ENCODE assay signal across 9 cellular contexts in the genomic region with DNA sequence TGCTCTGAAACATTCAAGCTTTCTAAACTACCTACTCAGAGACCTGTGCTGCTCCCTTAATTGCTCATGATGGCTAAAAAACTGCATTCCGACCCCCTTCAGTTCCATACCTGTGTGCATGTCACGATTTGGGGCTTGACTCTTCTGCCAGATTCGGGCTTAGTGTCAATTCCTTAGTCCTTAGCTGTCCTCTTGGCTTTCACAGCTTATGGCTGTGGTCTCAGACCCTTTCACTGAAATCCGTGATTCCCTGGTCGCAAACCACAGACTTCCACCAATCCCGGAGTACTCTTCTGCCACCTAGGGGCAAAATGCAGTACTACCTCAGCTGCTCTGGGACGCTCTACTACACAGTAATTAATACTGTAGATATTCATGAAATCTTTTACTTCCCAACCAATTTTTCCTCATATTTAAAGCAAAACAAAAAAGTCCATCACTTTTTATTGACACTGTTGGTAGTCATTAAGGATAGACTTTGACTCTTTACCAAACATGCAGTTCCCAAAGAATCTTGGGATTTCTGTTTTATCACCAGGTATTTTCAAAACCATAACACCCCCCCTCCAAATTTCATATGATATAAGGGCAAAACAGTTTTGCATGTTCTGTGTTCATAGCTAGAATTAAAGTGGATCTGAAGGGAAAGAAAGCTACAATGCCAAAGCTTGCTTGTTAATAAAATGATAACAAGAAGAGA.
DNase-seq lines count a peak whose midpoint lies in the region; ATAC-seq, FAIRE-seq and TF ChIP-seq lines count a peak whose summit lies in the region.
"Had no signal": no experiment of that assay in that cellular context is flagged by ENCODE, and none has a peak within 500 bp of the region (broad histone marks: within the 10 kb centered on the region; RNA-seq: fewer than 3 reads in every experiment).

No MANE protein-coding gene starts in this region.

- no peaks in the 10 kb centered on the region for H3K4me1 Mint-ChIP-seq in activated CD4-positive, alpha-beta T cell treated with anti-CD3 and anti-CD28 coated beads, Interleukin-2, amount 10 ng/mL, durations not matched to agents 7 days and 5 days
- H3K4me1 Mint-ChIP-seq: T-cell had no signal

- 12 to 60% methylated on average over 1 to 7 of the region's 7 CpGs for WGBS in transverse colon (ENCODE audit: low coverage in 1 of 2), 2 donors

- H3K9me3 ChIP-seq in mucosa of descending colon (no peaks in the 10 kb centered on the region), transverse colon (no peaks in the 10 kb centered on the region)

- DNase-seq in AG08395 (ENCODE audit: low spot score) (peak; percentile 32), GM12891 (ENCODE audit: insufficient read length, low spot score) (no peak), NCI-H187 (lab: John Stamatoyannopoulos, UW) (peak; percentile 6 to 16), mucosa of descending colon (peak in 2 of 3 donors; percentile 27 to 81), transverse colon (peak; percentile 57)
- DNase-seq in activated CD4-positive, alpha-beta T cell treated with anti-CD3 and anti-CD28 coated beads, Interleukin-2, amount 10 ng/mL, durations not matched to agents 7 days and 5 days: peak; percentile 21

- POLR2A ChIA-PET in activated CD4-positive, alpha-beta T cell treated with anti-CD3 and anti-CD28 coated beads, Interleukin-2, amount 10 ng/mL, durations not matched to agents 7 days and 5 days (lab: Charles Lee): no interaction called here

- H3K9me3 Mint-ChIP-seq in activated CD4-positive, alpha-beta T cell treated with anti-CD3 and anti-CD28 coated beads, Interleukin-2, amount 10 ng/mL, durations not matched to agents 7 days and 5 days: no peaks in the 10 kb centered on the region
- H3K9me3 Mint-ChIP-seq: T-cell had no signal

- H3K27ac Mint-ChIP-seq in activated CD4-positive, alpha-beta T cell treated with anti-CD3 and anti-CD28 coated beads, Interleukin-2, amount 10 ng/mL, durations not matched to agents 7 days and 5 days: no peak overlapping the region
- H3K27ac Mint-ChIP-seq: T-cell had no signal

- H3K36me3 Mint-ChIP-seq in activated CD4-positive, alpha-beta T cell treated with anti-CD3 and anti-CD28 coated beads, Interleukin-2, amount 10 ng/mL, durations not matched to agents 7 days and 5 days (ENCODE audit: low read depth): no peaks in the 10 kb centered on the region
- H3K36me3 Mint-ChIP-seq: T-cell had no signal

- TF ChIP-seq POLR2A in GM12891 (IDR thresholded peaks at IDR 0.05; ENCODE audit: low read depth, low read length): no peak
- TF ChIP-seq POLR2A in transverse colon (IDR thresholded peaks at IDR 0.05): no peak

- H3K27me3 Mint-ChIP-seq in activated CD4-positive, alpha-beta T cell treated with anti-CD3 and anti-CD28 coated beads, Interleukin-2, amount 10 ng/mL, durations not matched to agents 7 days and 5 days: peaks cover 3% of the 10 kb centered on the region
- H3K27me3 Mint-ChIP-seq: T-cell had no signal

- no peaks in the 10 kb centered on the region for H3K27me3 ChIP-seq in transverse colon

- TF ChIP-seq CTCF in mucosa of descending colon (IDR thresholded peaks at IDR 0.05) (peak; percentile 81), transverse colon (IDR thresholded peaks at IDR 0.05) (peak; percentile 73 to 91 (median 84))

- in situ Hi-C loops in transverse colon (cut with MboI; ENCODE audit: low pct_ligation_motif_present in 1 of 4, low pct_unique_long_range_greater_than_20kb in 1 of 4, low sequenced_read_pairs in 3 of 4): no loop called here

- no peak overlapping the region for H3K4me3 Mint-ChIP-seq in activated CD4-positive, alpha-beta T cell treated with anti-CD3 and anti-CD28 coated beads, Interleukin-2, amount 10 ng/mL, durations not matched to agents 7 days and 5 days
- H3K4me3 Mint-ChIP-seq: T-cell had no signal

- CTCF ChIA-PET in activated CD4-positive, alpha-beta T cell treated with anti-CD3 and anti-CD28 coated beads, Interleukin-2, amount 10 ng/mL, durations not matched to agents 7 days and 5 days (lab: Charles Lee): no interaction called here

- intact Hi-C loops in mucosa of descending colon (cut with DNase I, micrococcal nuclease) (loop anchor here in 1 of 2 donors (10.0 kb wide), 1 partner anchor 144 kb away; no protein-coding TSS in a partner anchor), transverse colon (cut with DNase I; ENCODE audit: low total_unique reads) (no loop called here)

- H3K27ac ChIP-seq in transverse colon: no peak overlapping the region

- peak; percentile 85 for ATAC-seq in HG02798 (IDR thresholded peaks at IDR 0.05; ENCODE audit: poor library complexity, unreplicated experiment)
- peak; percentile 77 for ATAC-seq in mucosa of descending colon

- H3K4me1 ChIP-seq in mucosa of descending colon (ENCODE audit: low read depth) (no peaks in the 10 kb centered on the region), transverse colon (peaks cover 0 to 5% (median 1%) of the 10 kb centered on the region in 4 donors)

- FAIRE-seq in GM12891 (lab: Jason Lieb, UNC): peak; percentile 51
- FAIRE-seq in endometrium (lab: Jason Lieb, UNC): peak; percentile 35

- TF ChIP-seq EP300 in transverse colon (IDR thresholded peaks at IDR 0.05; ENCODE audit: low read depth): no peak

- no peak overlapping the region for H3K4me3 ChIP-seq in mucosa of descending colon
- H3K4me3 ChIP-seq in transverse colon: no peak overlapping the region

- H3K36me3 ChIP-seq in mucosa of descending colon (ENCODE audit: low read depth) (no peaks in the 10 kb centered on the region), transverse colon (no peaks in the 10 kb centered on the region)

TF ChIP-seq in GM12891, 5 proteins besides CTCF, POLR2A, EP300 and RAD21:
- TF ChIP-seq TAF1 (IDR thresholded peaks at IDR 0.05; ENCODE audit: low read depth, low read length): no peak
- no peak for TF ChIP-seq SPI1 (IDR thresholded peaks at IDR 0.05; ENCODE audit: low read depth, low read length)
- TF ChIP-seq POLR2AphosphoS5 (IDR thresholded peaks at IDR 0.05; ENCODE audit: low read depth, low read length): no peak
- no peak for TF ChIP-seq PAX5 (IDR thresholded peaks at IDR 0.05; ENCODE audit: insufficient read depth, low read length, severe bottlenecking)
- no peak for TF ChIP-seq POU2F2 (IDR thresholded peaks at IDR 0.05; ENCODE audit: low read depth, low read length)
TF ChIP-seq in GM12891: peak in this region for 0.
